Comparison of ENCODE assay signal across 18 cellular contexts in the genomic region with DNA sequence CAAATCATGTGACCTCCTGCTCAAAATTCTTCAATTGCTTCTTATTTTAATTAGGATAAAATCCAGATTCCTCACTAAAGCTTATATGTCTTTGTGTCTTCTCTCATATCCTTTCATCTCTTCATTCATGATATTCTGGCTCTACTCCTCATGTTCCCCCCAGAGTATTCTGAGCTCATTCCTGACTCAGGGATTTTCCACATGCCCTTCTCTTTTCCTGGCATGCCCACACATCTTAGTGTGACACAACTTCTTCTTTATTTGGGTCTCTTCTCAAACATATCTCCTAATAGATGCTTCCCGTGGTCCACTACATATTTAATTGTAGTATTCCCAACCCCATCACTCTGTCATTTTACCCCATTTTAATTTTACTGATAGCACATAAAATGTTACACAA. TPM values are rescaled to one million over a fixed set of nuclear protein-coding genes. Genes with fewer than 3 reads are reported as not detected.
DNase-seq lines count a peak whose midpoint lies in the region; ATAC-seq, FAIRE-seq and TF ChIP-seq lines count a peak whose summit lies in the region.
"Had no signal": no experiment of that assay in that cellular context is flagged by ENCODE, and none has a peak within 500 bp of the region (broad histone marks: within the 10 kb centered on the region; RNA-seq: fewer than 3 reads in every experiment).

No MANE protein-coding gene starts in this region.

- intact Hi-C loops in K562 (cut with micrococcal nuclease) = no loop called here
- intact Hi-C loops in lower lobe of right lung (cut with DNase I) = no loop called here

- no peaks in the 10 kb centered on the region for H3K27me3 ChIP-seq in K562 (ENCODE audit: control insufficient read depth in 2 of 2, insufficient read depth in 2 of 2, low read length in 2 of 2)
- H3K27me3 ChIP-seq in lower lobe of right lung (ENCODE audit: low read depth) = no peaks in the 10 kb centered on the region
- H3K27me3 ChIP-seq in osteoblast (ENCODE audit: insufficient read depth, low read length) = no peaks in the 10 kb centered on the region
- H3K27me3 ChIP-seq: ascending aorta, heart left ventricle, ovary, vagina had no signal

- no peak overlapping the region for H2AFZ ChIP-seq in K562 (ENCODE audit: low read depth, low read length)
- H2AFZ ChIP-seq in osteoblast (ENCODE audit: low read length) = no peak overlapping the region

- H3K27ac ChIP-seq in KOPT-K1 (ENCODE audit: low read depth, low read length, poor library complexity, severe bottlenecking) = peak overlapping the region; percentile 51
- no peak overlapping the region for H3K27ac ChIP-seq in K562 (ENCODE audit: extremely low read depth, low read depth, low read length)
- no peak overlapping the region for H3K27ac ChIP-seq in lower lobe of right lung
- H3K27ac ChIP-seq in osteoblast (ENCODE audit: low read depth, low read length) = no peak overlapping the region
- H3K27ac ChIP-seq: ascending aorta, ovary, vagina had no signal

- no peak for TF ChIP-seq POLR2A in K562 (conservative IDR thresholded peaks at IDR 0.05)

- FAIRE-seq in K562 (lab: Jason Lieb, UNC) = no peak
- FAIRE-seq: keratinocyte had no signal

- H3K4me3 Mint-ChIP-seq in activated T-cell treated with anti-CD3 and anti-CD28 coated beads, Interleukin-2, amount 50 U/mL, for 72 hours = peak overlapping the region; percentile 49 to 68
- peak overlapping the region; percentile 56 for H3K4me3 Mint-ChIP-seq in stimulated activated effector memory CD8-positive, alpha-beta T cell treated with anti-CD3 and anti-CD28 coated beads, Interleukin-12 subunit alpha, Interleukin-12 subunit beta, amount 100 ng/mL, for 72 hours

- no peak overlapping the region for H3K4me3 ChIP-seq in K562
- H3K4me3 ChIP-seq in lower lobe of right lung = no peak overlapping the region
- H3K4me3 ChIP-seq in osteoblast (ENCODE audit: insufficient read depth, low read length) = no peak overlapping the region
- H3K4me3 ChIP-seq: ascending aorta, coronary artery, heart left ventricle, ovary, vagina had no signal

- BruUV-seq in K562 (replicated peaks; lab: Mats Ljungman, UMichigan) = no TSS peak

- no peak for TF ChIP-seq EP300 in K562 (IDR thresholded peaks at IDR 0.05; ENCODE audit: low read length)

- no peak for ATAC-seq in activated T-cell treated with anti-CD3 and anti-CD28 coated beads, Interleukin-2, amount 50 U/mL, for 72 hours (replicated peaks in 1 of 2)
- ATAC-seq in K562 = no peak
- ATAC-seq in stimulated activated effector memory CD8-positive, alpha-beta T cell treated with anti-CD3 and anti-CD28 coated beads, Interleukin-12 subunit alpha, Interleukin-12 subunit beta, amount 100 ng/mL, for 72 hours = no peak
- ATAC-seq in lower lobe of right lung = no peak
- ATAC-seq: HCT116, SK-N-SH treated with all-trans-retinoic acid at 6 μM for 48 hours had no signal

- peaks cover 74% of the 10 kb centered on the region for H3K4me1 Mint-ChIP-seq in activated T-cell treated with anti-CD3 and anti-CD28 coated beads, Interleukin-2, amount 50 U/mL, for 72 hours (ENCODE audit: low read depth)
- peaks cover 62% of the 10 kb centered on the region for H3K4me1 Mint-ChIP-seq in stimulated activated effector memory CD8-positive, alpha-beta T cell treated with anti-CD3 and anti-CD28 coated beads, Interleukin-12 subunit alpha, Interleukin-12 subunit beta, amount 100 ng/mL, for 72 hours

- no peaks in the 10 kb centered on the region for H3K9me1 ChIP-seq in K562 (ENCODE audit: control insufficient read depth, insufficient read depth, low read length)

- no peak overlapping the region for H3K9ac ChIP-seq in K562 (ENCODE audit: insufficient read depth in 1 of 2, low read depth in 2 of 2, low read length in 2 of 2)

- peak overlapping the region; percentile 81 for H3K27ac Mint-ChIP-seq in activated T-cell treated with anti-CD3 and anti-CD28 coated beads, Interleukin-2, amount 50 U/mL, for 72 hours
- H3K27ac Mint-ChIP-seq in stimulated activated effector memory CD8-positive, alpha-beta T cell treated with anti-CD3 and anti-CD28 coated beads, Interleukin-12 subunit alpha, Interleukin-12 subunit beta, amount 100 ng/mL, for 72 hours = peak overlapping the region; percentile 98

- H3K9me3 ChIP-seq in KOPT-K1 (ENCODE audit: insufficient read depth, low read length, poor library complexity, severe bottlenecking) (no peaks in the 10 kb centered on the region), K562 (replicated peaks; ENCODE audit: control insufficient read depth, insufficient read depth, low read depth, low read length) (peaks cover 3% of the 10 kb centered on the region; the same call in 1 of the 2 replicates), lower lobe of right lung (no peaks in the 10 kb centered on the region), osteoblast (ENCODE audit: low read depth, low read length) (no peaks in the 10 kb centered on the region)
- H3K9me3 ChIP-seq: ascending aorta, heart left ventricle, ovary, vagina had no signal

- H4K20me1 ChIP-seq in K562 (replicated peaks; ENCODE audit: control insufficient read depth, insufficient read depth, low read length) = no peaks in the 10 kb centered on the region
- no peaks in the 10 kb centered on the region for H4K20me1 ChIP-seq in osteoblast (ENCODE audit: insufficient read depth, low read length)

- peaks cover 0 to 3% of the 10 kb centered on the region in 2 donors for H3K9me3 Mint-ChIP-seq in activated T-cell treated with anti-CD3 and anti-CD28 coated beads, Interleukin-2, amount 50 U/mL, for 72 hours
- no peaks in the 10 kb centered on the region for H3K9me3 Mint-ChIP-seq in stimulated activated effector memory CD8-positive, alpha-beta T cell treated with anti-CD3 and anti-CD28 coated beads, Interleukin-12 subunit alpha, Interleukin-12 subunit beta, amount 100 ng/mL, for 72 hours

- no peak for TF ChIP-seq RAD21 in K562 (CRISPR knock-in tag; conservative IDR thresholded peaks at IDR 0.05 in 1 of 2, IDR thresholded peaks at IDR 0.05 in 1 of 2)

- DNase-seq in activated T-cell treated with anti-CD3 and anti-CD28 coated beads, Interleukin-2, amount 50 U/mL, for 72 hours = no peak
- no peak for DNase-seq in activated T-cell treated with anti-CD3 and anti-CD28 coated beads, Interleukin-2, amount 50 U/mL, for 48 hours
- DNase-seq in K562 (ENCODE audit: extremely low read depth in 1 of 4, low spot score in 3 of 4) = no peak
- no peak for DNase-seq in stimulated activated effector memory CD8-positive, alpha-beta T cell treated with anti-CD3 and anti-CD28 coated beads, Interleukin-12 subunit alpha, Interleukin-12 subunit beta, amount 100 ng/mL, for 72 hours (ENCODE audit: low spot score in 2 of 2)
- no peak for DNase-seq in lower lobe of right lung
- DNase-seq in osteoblast (ENCODE audit: insufficient read length, low spot score, missing footprints) = no peak
- DNase-seq in NCI-H510A treated with DMSO at 0.1 percent for 48 hours (lab: John Stamatoyannopoulos, UW) = no peak
- DNase-seq: heart left ventricle, NCI-H2081, NCI-H524 treated with DMSO at 0.1 percent for 48 hours, ovary had no signal

- peaks cover 3 to 16% of the 10 kb centered on the region in 2 experiments for H3K4me1 ChIP-seq in K562 (replicated peaks in 1 of 2; ENCODE audit: control insufficient read depth in 2 of 2, insufficient read depth in 2 of 2, low read length in 2 of 2)
- peaks cover 29% of the 10 kb centered on the region for H3K4me1 ChIP-seq in lower lobe of right lung
- H3K4me1 ChIP-seq in osteoblast (ENCODE audit: insufficient read depth, low read length) = peaks cover 14% of the 10 kb centered on the region

- POLR2A ChIA-PET in K562 (lab: Yijun Ruan, JAX) = no interaction called here

- H3K36me3 Mint-ChIP-seq in activated T-cell treated with anti-CD3 and anti-CD28 coated beads, Interleukin-2, amount 50 U/mL, for 72 hours (ENCODE audit: insufficient read depth in 2 of 2) = peaks cover 0 to 3% of the 10 kb centered on the region in 2 donors
- peaks cover 15% of the 10 kb centered on the region for H3K36me3 Mint-ChIP-seq in stimulated activated effector memory CD8-positive, alpha-beta T cell treated with anti-CD3 and anti-CD28 coated beads, Interleukin-12 subunit alpha, Interleukin-12 subunit beta, amount 100 ng/mL, for 72 hours

- TF ChIP-seq CTCF in K562 (IDR thresholded peaks at IDR 0.05 in 2 of 3, conservative IDR thresholded peaks at IDR 0.05 in 1 of 3; ENCODE audit: insufficient read depth in 2 of 3, low read depth in 1 of 3, low read length in 3 of 3) (no peak), lower lobe of right lung (IDR thresholded peaks at IDR 0.05) (no peak), osteoblast (IDR thresholded peaks at IDR 0.05; ENCODE audit: extremely low read depth, low read depth, low read length) (no peak)

- H3K4me2 ChIP-seq in K562 (ENCODE audit: insufficient read depth, low read length) (no peak overlapping the region), osteoblast (ENCODE audit: insufficient read depth, low read length) (no peak overlapping the region)

- in situ Hi-C loops in K562 (cut with MboI) = no loop called here

- H3K36me3 ChIP-seq in KOPT-K1 (ENCODE audit: insufficient read depth, low read length) (peaks cover 18% of the 10 kb centered on the region), K562 (ENCODE audit: control insufficient read depth, insufficient read depth, low read length) (no peaks in the 10 kb centered on the region), lower lobe of right lung (no peaks in the 10 kb centered on the region), osteoblast (ENCODE audit: insufficient read depth, low read length) (no peaks in the 10 kb centered on the region)
- H3K36me3 ChIP-seq: ascending aorta, heart left ventricle, ovary, vagina had no signal

- H3K79me2 ChIP-seq in K562 (ENCODE audit: control insufficient read depth, insufficient read depth, low read length) (peaks cover 74% of the 10 kb centered on the region), osteoblast (ENCODE audit: insufficient read depth, low read length) (no peaks in the 10 kb centered on the region)

- CTCF ChIA-PET in K562 (lab: Yijun Ruan, JAX; ENCODE audit: low intra/inter-chr PET ratio) = no interaction called here

- 79% methylated on average over 1 of the region's 1 CpG for WGBS in K562 (ENCODE audit: insufficient coverage, low coverage, missing lambda C conversion rate)

- no peaks in the 10 kb centered on the region for H3K27me3 Mint-ChIP-seq in activated T-cell treated with anti-CD3 and anti-CD28 coated beads, Interleukin-2, amount 50 U/mL, for 72 hours (ENCODE audit: low read depth)

RNA-seq across cellular contexts. Expression of a gene that starts 15.2 kb away (rescaled TPM):
- total RNA-seq in activated T-cell treated with anti-CD3 and anti-CD28 coated beads, Interleukin-2, amount 50 U/mL, for 72 hours = 100 to 1,000 TPM; 299 to 323 TPM
- 337 and 524 TPM in 2 replicates for total RNA-seq in K562 (2011; cell fraction: chromatin; rRNA removed; ENCODE audit: low replicate concordance)
- total RNA-seq in K562 (2011; cell fraction: nucleolus; rRNA removed) = 154 and 188 TPM in 2 replicates
- total RNA-seq in K562 (2011; cell fraction: nucleoplasm; rRNA removed) = 277 and 417 TPM in 2 replicates
- 240 and 243 TPM in 2 replicates for total RNA-seq in K562 (2014; rRNA removed)
- total RNA-seq in K562 (2014; rRNA removed; fragmentation: Illumina TruSeq; extraction: Trizol) = 220 and 241 TPM in 2 replicates
- 220 and 243 TPM in 2 replicates for total RNA-seq in K562 (2015; rRNA removed; fragmentation: Illumina TruSeq; extraction: Trizol)
- 217 and 231 TPM in 2 replicates for total RNA-seq in K562 (2021)
- polyA plus RNA-seq in K562 (2011; rRNA removed) = 116 and 133 TPM in 2 replicates
- 101 and 150 TPM in 2 replicates for polyA plus RNA-seq in K562 (2011; cell fraction: cytosol; rRNA removed)
- polyA plus RNA-seq in K562 (2011; cell fraction: nucleus; rRNA removed) = 108 and 135 TPM in 2 replicates
- 74.4 and 91.9 TPM in 2 replicates for polyA plus RNA-seq in K562 (2012)
- 202 and 221 TPM in 2 replicates for polyA plus RNA-seq in K562 (2014; fragmentation: Illumina TruSeq; extraction: Trizol)
- polyA plus RNA-seq in K562 (2014; fragmentation: Nextera tagmentation; extraction: Ambion mirVana) = 10 to 100 TPM; 70.3 to 87.3 TPM
- polyA plus RNA-seq in K562 (2014; rRNA removed) = 104 and 107 TPM in 2 replicates
- polyA minus RNA-seq in K562 (2011; rRNA and poly(A)+ RNA removed) = 431 and 448 TPM in 2 replicates
- polyA minus RNA-seq in K562 (2011; cell fraction: cytosol; rRNA and poly(A)+ RNA removed) = 216 and 268 TPM in 2 replicates
- polyA minus RNA-seq in K562 (2011; cell fraction: nucleus; rRNA and poly(A)+ RNA removed) = 326 and 485 TPM in 2 replicates
- total RNA-seq in lower lobe of right lung = 235 TPM
- 483 and 545 TPM in 2 replicates for total RNA-seq in osteoblast
